In the genomic region with DNA sequence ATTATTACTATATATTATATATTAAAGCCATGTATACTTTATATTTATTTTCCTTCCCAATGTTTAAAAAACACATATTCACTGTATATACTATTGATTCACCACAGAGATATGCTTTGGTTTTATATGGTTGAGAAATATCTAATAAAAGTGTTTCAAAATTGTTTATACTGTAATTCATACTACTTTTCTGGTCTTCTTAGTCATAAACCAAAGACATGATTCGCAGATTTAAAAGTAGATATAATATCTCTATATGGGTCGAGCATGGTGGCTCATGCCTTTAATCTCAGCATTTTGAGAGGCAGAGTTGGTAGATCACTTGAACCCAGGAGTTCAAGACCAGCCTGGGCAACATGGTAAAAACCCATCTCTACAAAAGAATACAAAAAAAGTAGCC, we compare ENCODE assay signal across 14 cellular contexts.
"Had no signal": no experiment of that assay in that cellular context is flagged by ENCODE, and none has a peak within 500 bp of the region (broad histone marks: within the 10 kb centered on the region; RNA-seq: fewer than 3 reads in every experiment).

No MANE protein-coding gene starts in this region.

- DNase-seq: activated CD4-positive, alpha-beta T cell treated with anti-CD3 and anti-CD28 coated beads for 36 hours; activated CD8-positive, alpha-beta T cell treated with anti-CD3 and anti-CD28 coated beads for 36 hours; activated effector memory CD4-positive, alpha-beta T cell treated with anti-CD3 and anti-CD28 coated beads, Interleukin-2, amount 50 U/mL, for 16 hours; activated T-cell treated with anti-CD3 and anti-CD28 coated beads, Interleukin-2, amount 50 U/mL, for 48 hours; amniotic stem cell; central memory CD4-positive, alpha-beta T cell; colonic mucosa; ovary; right lobe of liver; T-helper 2 cell; upper lobe of left lung had no signal

- H3K36me3 ChIP-seq: colonic mucosa, esophagus muscularis mucosa, neural progenitor cell, ovary, right lobe of liver, upper lobe of left lung had no signal

- H3K4me3 ChIP-seq: colonic mucosa, esophagus muscularis mucosa, neural progenitor cell, ovary, right lobe of liver, upper lobe of left lung had no signal

- H3K9me3 ChIP-seq: colonic mucosa, esophagus muscularis mucosa, ovary, right lobe of liver, upper lobe of left lung had no signal

- H3K4me2 ChIP-seq: neural progenitor cell had no signal

- H3K27ac ChIP-seq: colonic mucosa, esophagus muscularis mucosa, neural progenitor cell, ovary, right lobe of liver, upper lobe of left lung had no signal

- ATAC-seq: activated CD4-positive, alpha-beta T cell treated with anti-CD3 and anti-CD28 coated beads for 36 hours; activated CD8-positive, alpha-beta T cell treated with anti-CD3 and anti-CD28 coated beads for 36 hours; left lobe of liver; right lobe of liver had no signal

- H3K27me3 ChIP-seq: colonic mucosa, esophagus muscularis mucosa, neural progenitor cell, ovary, right lobe of liver, upper lobe of left lung had no signal

- H3K9ac ChIP-seq: neural progenitor cell had no signal

- H3K4me1 ChIP-seq: colonic mucosa, neural progenitor cell, right lobe of liver, upper lobe of left lung had no signal

- H2AFZ ChIP-seq: neural progenitor cell had no signal
